Comparison of ENCODE assay signal across 36 cellular contexts in genomic region chr4:108696160-108696559, GRCh38.
"Had no signal": no experiment of that assay in that cellular context is flagged by ENCODE, and none has a peak within 500 bp of the region (broad histone marks: within the 10 kb centered on the region; RNA-seq: fewer than 3 reads in every experiment).

No MANE protein-coding gene starts in this region.

- H3K27me3 ChIP-seq: adrenal gland, body of pancreas, brain microvascular endothelial cell, breast epithelium had no signal

- DNase-seq: activated B cell treated with CpG ODN at 0.5 μM for 24 hours; activated CD4-positive, alpha-beta memory T cell treated with anti-CD3 and anti-CD28 coated beads for 36 hours; activated CD4-positive, alpha-beta T cell treated with anti-CD3 and anti-CD28 coated beads for 4 hours; activated CD4-positive, alpha-beta T cell treated with anti-CD3 and anti-CD28 coated beads, Interleukin-2, amount 10 ng/mL, durations not matched to agents 24 days and 14 days; activated CD4-positive, alpha-beta T cell treated with anti-CD3 and anti-CD28 coated beads, Interleukin-2, amount 50 U/mL, for 1 hour; activated CD4-positive, alpha-beta T cell treated with anti-CD3 and anti-CD28 coated beads, Interleukin-2, amount 50 U/mL, for 4 hours; activated CD4-positive, CD25-positive, alpha-beta regulatory T cell treated with anti-CD3 and anti-CD28 coated beads, Interleukin-2, amount 50 U/mL, for 72 hours; activated CD8-positive, alpha-beta memory T cell treated with anti-CD3 and anti-CD28 coated beads, Interleukin-2, amount 50 U/mL, for 4 hours; activated CD8-positive, alpha-beta T cell treated with anti-CD3 and anti-CD28 coated beads for 36 hours; activated effector memory CD4-positive, alpha-beta T cell treated with anti-CD3 and anti-CD28 coated beads, Interleukin-2, amount 50 U/mL, for 16 hours; activated gamma-delta T cell treated with Interleukin-2 at 50 U/mL for 16 hours; activated naive CD4-positive, alpha-beta T cell; activated naive CD4-positive, alpha-beta T cell treated with anti-CD3 and anti-CD28 coated beads for 36 hours; activated naive CD4-positive, alpha-beta T cell treated with anti-CD3 and anti-CD28 coated beads, Interleukin-2, amount 50 U/mL, for 16 hours; activated naive CD8-positive, alpha-beta T cell treated with anti-CD3 and anti-CD28 coated beads for 36 hours; activated T-cell treated with anti-CD3 and anti-CD28 coated beads for 4 hours; activated T-cell treated with anti-CD3 and anti-CD28 coated beads, Interleukin-2, amount 50 U/mL, for 1 hour; activated T-cell treated with anti-CD3 and anti-CD28 coated beads, Interleukin-2, amount 50 U/mL, for 4 hours; activated T-cell treated with anti-CD3 and anti-CD28 coated beads, Interleukin-2, amount 50 U/mL, for 72 hours; adrenal gland; amniotic stem cell; aorta; body of pancreas; brain microvascular endothelial cell; central memory CD4-positive, alpha-beta T cell; T-helper 2 cell; T-helper 9 cell had no signal

- H3K9me3 Mint-ChIP-seq: activated B cell treated with CpG ODN at 0.5 μM for 24 hours; activated CD4-positive, alpha-beta memory T cell treated with anti-CD3 and anti-CD28 coated beads for 36 hours; activated CD4-positive, alpha-beta T cell treated with anti-CD3 and anti-CD28 coated beads, Interleukin-2, amount 10 ng/mL, durations not matched to agents 24 days and 14 days; activated CD8-positive, alpha-beta T cell treated with anti-CD3 and anti-CD28 coated beads for 36 hours; activated naive CD4-positive, alpha-beta T cell treated with anti-CD3 and anti-CD28 coated beads for 36 hours; activated naive CD4-positive, alpha-beta T cell treated with anti-CD3 and anti-CD28 coated beads, Interleukin-2, amount 50 U/mL, for 72 hours; activated naive CD8-positive, alpha-beta T cell treated with anti-CD3 and anti-CD28 coated beads for 36 hours; activated T-cell treated with anti-CD3 and anti-CD28 coated beads, Interleukin-2, amount 50 U/mL, for 4 hours; activated T-cell treated with anti-CD3 and anti-CD28 coated beads, Interleukin-2, amount 50 U/mL, for 72 hours; activated T-helper 1 cell treated with anti-CD3 and anti-CD28 coated beads, Interleukin-12 subunit alpha, Interleukin-12 subunit beta, Interleukin-2, Interleukin-4 antibody, amounts not matched to agents 30 ng/mL and 10 ng/mL and 1 ng/mL, durations not matched to agents 14 hours and 24 hours and 36 hours; activated T-helper 17 cell treated with anti-CD3 and anti-CD28 coated beads, Interleukin-2, amount 50 U/mL, for 72 hours; T-helper 1 cell treated with Interleukin-12 subunit alpha and Interleukin-12 subunit beta and Interleukin-4 antibody, amounts not matched to agents 30 μg/mL and 1 μg/mL, for 36 hours; T-helper 2 cell treated with Interferon-gamma antibody and Interleukin-4, amounts not matched to agents 5 μg/mL and 100 μg/mL, for 36 hours had no signal

- H3K27ac Mint-ChIP-seq: activated B cell treated with CpG ODN at 0.5 μM for 24 hours; activated CD4-positive, alpha-beta memory T cell treated with anti-CD3 and anti-CD28 coated beads for 36 hours; activated CD4-positive, alpha-beta T cell treated with anti-CD3 and anti-CD28 coated beads, Interleukin-2, amount 10 ng/mL, durations not matched to agents 24 days and 14 days; activated CD8-positive, alpha-beta T cell treated with anti-CD3 and anti-CD28 coated beads for 36 hours; activated naive CD4-positive, alpha-beta T cell treated with anti-CD3 and anti-CD28 coated beads for 36 hours; activated naive CD4-positive, alpha-beta T cell treated with anti-CD3 and anti-CD28 coated beads, Interleukin-2, amount 50 U/mL, for 72 hours; activated naive CD8-positive, alpha-beta T cell treated with anti-CD3 and anti-CD28 coated beads for 36 hours; activated T-cell treated with anti-CD3 and anti-CD28 coated beads, Interleukin-2, amount 50 U/mL, for 72 hours; activated T-helper 1 cell treated with anti-CD3 and anti-CD28 coated beads, Interleukin-12 subunit alpha, Interleukin-12 subunit beta, Interleukin-2, Interleukin-4 antibody, amounts not matched to agents 30 ng/mL and 10 ng/mL and 1 ng/mL, durations not matched to agents 14 hours and 24 hours and 36 hours; activated T-helper 17 cell treated with anti-CD3 and anti-CD28 coated beads, Interleukin-2, amount 50 U/mL, for 72 hours; T-helper 1 cell treated with Interleukin-12 subunit alpha and Interleukin-12 subunit beta and Interleukin-4 antibody, amounts not matched to agents 30 μg/mL and 1 μg/mL, for 36 hours; T-helper 2 cell treated with Interferon-gamma antibody and Interleukin-4, amounts not matched to agents 5 μg/mL and 100 μg/mL, for 36 hours had no signal

- H3K27me3 Mint-ChIP-seq: activated CD4-positive, alpha-beta memory T cell treated with anti-CD3 and anti-CD28 coated beads for 36 hours; activated CD8-positive, alpha-beta T cell treated with anti-CD3 and anti-CD28 coated beads for 36 hours; activated naive CD8-positive, alpha-beta T cell treated with anti-CD3 and anti-CD28 coated beads for 36 hours; activated T-helper 17 cell treated with anti-CD3 and anti-CD28 coated beads, Interleukin-2, amount 50 U/mL, for 72 hours had no signal

- H3K4me1 ChIP-seq: adrenal gland, body of pancreas, breast epithelium had no signal

- H3K27ac ChIP-seq: adrenal gland, body of pancreas, brain microvascular endothelial cell, breast epithelium, VCaP had no signal

- H3K4me3 Mint-ChIP-seq: activated B cell treated with CpG ODN at 0.5 μM for 24 hours; activated CD4-positive, alpha-beta memory T cell treated with anti-CD3 and anti-CD28 coated beads for 36 hours; activated CD4-positive, alpha-beta T cell treated with anti-CD3 and anti-CD28 coated beads, Interleukin-2, amount 10 ng/mL, durations not matched to agents 24 days and 14 days; activated CD8-positive, alpha-beta T cell treated with anti-CD3 and anti-CD28 coated beads for 36 hours; activated naive CD4-positive, alpha-beta T cell treated with anti-CD3 and anti-CD28 coated beads for 36 hours; activated naive CD8-positive, alpha-beta T cell treated with anti-CD3 and anti-CD28 coated beads for 36 hours; activated T-cell treated with anti-CD3 and anti-CD28 coated beads, Interleukin-2, amount 50 U/mL, for 4 hours; activated T-cell treated with anti-CD3 and anti-CD28 coated beads, Interleukin-2, amount 50 U/mL, for 72 hours; activated T-helper 1 cell treated with anti-CD3 and anti-CD28 coated beads, Interleukin-12 subunit alpha, Interleukin-12 subunit beta, Interleukin-2, Interleukin-4 antibody, amounts not matched to agents 30 ng/mL and 10 ng/mL and 1 ng/mL, durations not matched to agents 14 hours and 24 hours and 36 hours; activated T-helper 17 cell treated with anti-CD3 and anti-CD28 coated beads, Interleukin-2, amount 50 U/mL, for 72 hours; T-helper 1 cell treated with Interleukin-12 subunit alpha and Interleukin-12 subunit beta and Interleukin-4 antibody, amounts not matched to agents 30 μg/mL and 1 μg/mL, for 36 hours; T-helper 2 cell treated with Interferon-gamma antibody and Interleukin-4, amounts not matched to agents 5 μg/mL and 100 μg/mL, for 36 hours had no signal

- H3K4me3 ChIP-seq: adrenal gland, body of pancreas, breast epithelium had no signal

- ATAC-seq: activated CD8-positive, alpha-beta T cell treated with anti-CD3 and anti-CD28 coated beads for 36 hours; activated naive CD4-positive, alpha-beta T cell treated with anti-CD3 and anti-CD28 coated beads, Interleukin-2, amount 50 U/mL, for 72 hours; activated T-cell treated with anti-CD3 and anti-CD28 coated beads, Interleukin-2, amount 50 U/mL, for 4 hours; activated T-cell treated with anti-CD3 and anti-CD28 coated beads, Interleukin-2, amount 50 U/mL, for 72 hours; activated T-helper 17 cell treated with anti-CD3 and anti-CD28 coated beads, Interleukin-2, amount 50 U/mL, for 72 hours; body of pancreas had no signal

- FAIRE-seq: astrocyte, TTC549 had no signal

- H3K4me1 Mint-ChIP-seq: activated B cell treated with CpG ODN at 0.5 μM for 24 hours; activated CD4-positive, alpha-beta T cell treated with anti-CD3 and anti-CD28 coated beads, Interleukin-2, amount 10 ng/mL, durations not matched to agents 24 days and 14 days had no signal

- H3K36me3 Mint-ChIP-seq: activated CD4-positive, alpha-beta memory T cell treated with anti-CD3 and anti-CD28 coated beads for 36 hours; activated naive CD4-positive, alpha-beta T cell treated with anti-CD3 and anti-CD28 coated beads, Interleukin-2, amount 50 U/mL, for 72 hours; activated naive CD8-positive, alpha-beta T cell treated with anti-CD3 and anti-CD28 coated beads for 36 hours had no signal

- H3K9me3 ChIP-seq: adrenal gland, body of pancreas, breast epithelium had no signal

- H3K36me3 ChIP-seq: adrenal gland, brain microvascular endothelial cell, breast epithelium had no signal
